Comparison of ENCODE assay signal across 1 cellular context in the genomic region with DNA sequence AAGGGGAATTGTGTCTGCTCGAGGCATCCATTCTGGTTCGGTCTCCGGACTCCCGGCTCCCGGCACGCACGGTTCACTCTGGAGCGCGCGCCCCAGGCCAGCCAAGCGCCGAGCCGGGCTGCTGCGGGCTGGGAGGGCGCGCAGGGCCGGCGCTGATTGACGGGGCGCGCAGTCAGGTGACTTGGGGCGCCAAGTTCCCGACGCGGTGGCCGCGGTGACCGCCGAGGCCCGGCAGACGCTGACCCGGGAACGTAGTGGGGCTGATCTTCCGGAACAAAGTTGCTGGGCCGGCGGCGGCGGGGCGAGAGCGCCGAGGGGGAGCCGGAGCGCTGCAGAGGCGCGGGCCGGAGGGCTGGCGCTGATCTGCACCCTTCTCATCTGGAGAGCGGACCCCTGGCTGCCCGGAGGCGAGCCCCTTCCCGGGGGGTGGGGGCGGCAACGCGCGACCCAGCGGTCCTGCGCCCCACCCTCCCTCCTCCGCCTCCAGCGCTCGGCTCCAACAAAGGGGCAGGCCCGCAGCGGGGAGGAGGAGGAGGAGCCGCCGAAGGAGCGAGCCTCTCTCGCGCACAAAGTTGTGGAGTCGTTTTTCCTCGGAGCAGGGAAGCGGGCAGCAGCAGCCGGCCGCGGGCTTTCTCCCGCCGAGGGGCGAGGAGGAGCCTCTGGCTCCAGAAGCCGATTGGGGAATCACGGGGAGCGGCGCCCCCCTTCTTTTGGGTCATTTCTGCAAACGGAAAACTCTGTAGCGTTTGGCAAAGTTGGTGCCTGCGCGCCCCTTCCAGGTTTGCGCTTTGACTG.
TF ChIP-seq lines count a peak whose summit lies in the region.

A gene (plus strand): TSS at position 583 of the 795 bp plus-strand sequence. CDS start 6,494 bp downstream, outside the sequence.

TF ChIP-seq in GM23338, 12 proteins besides CTCF, POLR2A, EP300 and RAD21 (continued from another document):
- TF ChIP-seq, protein P1, sequence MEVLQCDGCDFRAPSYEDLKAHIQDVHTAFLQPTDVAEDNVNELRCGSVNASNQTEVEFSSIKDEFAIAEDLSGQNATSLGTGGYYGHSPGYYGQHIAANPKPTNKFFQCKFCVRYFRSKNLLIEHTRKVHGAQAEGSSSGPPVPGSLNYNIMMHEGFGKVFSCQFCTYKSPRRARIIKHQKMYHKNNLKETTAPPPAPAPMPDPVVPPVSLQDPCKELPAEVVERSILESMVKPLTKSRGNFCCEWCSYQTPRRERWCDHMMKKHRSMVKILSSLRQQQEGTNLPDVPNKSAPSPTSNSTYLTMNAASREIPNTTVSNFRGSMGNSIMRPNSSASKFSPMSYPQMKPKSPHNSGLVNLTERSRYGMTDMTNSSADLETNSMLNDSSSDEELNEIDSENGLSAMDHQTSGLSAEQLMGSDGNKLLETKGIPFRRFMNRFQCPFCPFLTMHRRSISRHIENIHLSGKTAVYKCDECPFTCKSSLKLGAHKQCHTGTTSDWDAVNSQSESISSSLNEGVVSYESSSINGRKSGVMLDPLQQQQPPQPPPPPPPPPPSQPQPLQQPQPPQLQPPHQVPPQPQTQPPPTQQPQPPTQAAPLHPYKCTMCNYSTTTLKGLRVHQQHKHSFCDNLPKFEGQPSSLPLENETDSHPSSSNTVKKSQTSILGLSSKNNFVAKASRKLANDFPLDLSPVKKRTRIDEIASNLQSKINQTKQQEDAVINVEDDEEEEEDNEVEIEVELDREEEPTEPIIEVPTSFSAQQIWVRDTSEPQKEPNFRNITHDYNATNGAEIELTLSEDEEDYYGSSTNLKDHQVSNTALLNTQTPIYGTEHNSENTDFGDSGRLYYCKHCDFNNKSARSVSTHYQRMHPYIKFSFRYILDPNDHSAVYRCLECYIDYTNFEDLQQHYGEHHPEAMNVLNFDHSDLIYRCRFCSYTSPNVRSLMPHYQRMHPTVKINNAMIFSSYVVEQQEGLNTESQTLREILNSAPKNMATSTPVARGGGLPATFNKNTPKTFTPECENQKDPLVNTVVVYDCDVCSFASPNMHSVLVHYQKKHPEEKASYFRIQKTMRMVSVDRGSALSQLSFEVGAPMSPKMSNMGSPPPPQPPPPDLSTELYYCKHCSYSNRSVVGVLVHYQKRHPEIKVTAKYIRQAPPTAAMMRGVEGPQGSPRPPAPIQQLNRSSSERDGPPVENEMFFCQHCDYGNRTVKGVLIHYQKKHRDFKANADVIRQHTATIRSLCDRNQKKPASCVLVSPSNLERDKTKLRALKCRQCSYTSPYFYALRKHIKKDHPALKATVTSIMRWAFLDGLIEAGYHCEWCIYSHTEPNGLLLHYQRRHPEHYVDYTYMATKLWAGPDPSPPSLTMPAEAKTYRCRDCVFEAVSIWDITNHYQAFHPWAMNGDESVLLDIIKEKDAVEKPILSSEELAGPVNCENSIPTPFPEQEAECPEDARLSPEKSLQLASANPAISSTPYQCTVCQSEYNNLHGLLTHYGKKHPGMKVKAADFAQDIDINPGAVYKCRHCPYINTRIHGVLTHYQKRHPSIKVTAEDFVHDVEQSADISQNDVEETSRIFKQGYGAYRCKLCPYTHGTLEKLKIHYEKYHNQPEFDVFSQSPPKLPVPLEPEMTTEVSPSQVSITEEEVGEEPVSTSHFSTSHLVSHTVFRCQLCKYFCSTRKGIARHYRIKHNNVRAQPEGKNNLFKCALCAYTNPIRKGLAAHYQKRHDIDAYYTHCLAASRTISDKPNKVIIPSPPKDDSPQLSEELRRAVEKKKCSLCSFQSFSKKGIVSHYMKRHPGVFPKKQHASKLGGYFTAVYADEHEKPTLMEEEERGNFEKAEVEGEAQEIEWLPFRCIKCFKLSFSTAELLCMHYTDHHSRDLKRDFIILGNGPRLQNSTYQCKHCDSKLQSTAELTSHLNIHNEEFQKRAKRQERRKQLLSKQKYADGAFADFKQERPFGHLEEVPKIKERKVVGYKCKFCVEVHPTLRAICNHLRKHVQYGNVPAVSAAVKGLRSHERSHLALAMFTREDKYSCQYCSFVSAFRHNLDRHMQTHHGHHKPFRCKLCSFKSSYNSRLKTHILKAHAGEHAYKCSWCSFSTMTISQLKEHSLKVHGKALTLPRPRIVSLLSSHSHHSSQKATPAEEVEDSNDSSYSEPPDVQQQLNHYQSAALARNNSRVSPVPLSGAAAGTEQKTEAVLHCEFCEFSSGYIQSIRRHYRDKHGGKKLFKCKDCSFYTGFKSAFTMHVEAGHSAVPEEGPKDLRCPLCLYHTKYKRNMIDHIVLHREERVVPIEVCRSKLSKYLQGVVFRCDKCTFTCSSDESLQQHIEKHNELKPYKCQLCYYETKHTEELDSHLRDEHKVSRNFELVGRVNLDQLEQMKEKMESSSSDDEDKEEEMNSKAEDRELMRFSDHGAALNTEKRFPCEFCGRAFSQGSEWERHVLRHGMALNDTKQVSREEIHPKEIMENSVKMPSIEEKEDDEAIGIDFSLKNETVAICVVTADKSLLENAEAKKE (CRISPR knock-in tag; IDR thresholded peaks at IDR 0.05), result no peak
- TF ChIP-seq POLR2AphosphoS5 (IDR thresholded peaks at IDR 0.05; ENCODE audit: low read depth) (peak; percentile 68), CREB1 (CRISPR knock-in tag; IDR thresholded peaks at IDR 0.05; ENCODE audit: low read depth) (no peak), ZNF114 (CRISPR knock-in tag; IDR thresholded peaks at IDR 0.05) (no peak), JUNB (IDR thresholded peaks at IDR 0.05; ENCODE audit: unreplicated experiment) (no peak)
TF ChIP-seq in GM23338: peak in this region for 2.
